In the genomic region with DNA sequence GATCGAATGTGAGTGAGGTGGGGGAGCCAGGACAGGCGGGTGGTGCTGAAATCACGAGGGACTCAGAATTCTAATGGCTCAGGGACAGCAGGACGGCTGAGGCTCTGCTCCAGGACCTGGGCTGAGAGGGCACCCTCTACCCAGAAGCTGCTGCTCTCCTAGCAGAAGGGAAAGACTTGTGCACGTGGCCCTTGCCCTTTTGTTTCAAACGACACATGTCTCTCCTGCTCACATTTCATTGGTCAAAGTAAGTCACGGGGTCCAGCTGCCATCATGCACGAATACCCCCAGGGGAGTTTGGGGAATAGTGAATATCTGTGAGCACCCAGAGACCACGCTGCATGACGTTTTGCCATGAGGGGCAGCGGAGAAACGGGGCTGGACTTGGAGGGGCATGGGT, we compare ENCODE assay signal across 20 cellular contexts.
"Had no signal": no experiment of that assay in that cellular context is flagged by ENCODE, and none has a peak within 500 bp of the region (broad histone marks: within the 10 kb centered on the region; RNA-seq: fewer than 3 reads in every experiment).

No MANE protein-coding gene starts in this region.

- H3K9ac ChIP-seq: parathyroid adenoma had no signal

- H2AFZ ChIP-seq: parathyroid adenoma had no signal

- H3K79me2 ChIP-seq: parathyroid adenoma had no signal

- H3K9me3 ChIP-seq: tibial artery had no signal

- H3K36me3 ChIP-seq: tibial artery had no signal

- FAIRE-seq: colon, urothelium cell line had no signal

- H3K4me1 ChIP-seq: parathyroid adenoma, tibial artery had no signal

- ATAC-seq: activated CD4-positive, CD25-positive, alpha-beta regulatory T cell treated with anti-CD3 and anti-CD28 coated beads, Interleukin-2, amount 50 U/mL, for 24 hours; activated naive CD8-positive, alpha-beta T cell treated with anti-CD3 and anti-CD28 coated beads, Interleukin-2, amount 50 U/mL, for 24 hours; left ventricle myocardium superior; sciatic nerve had no signal

- H3K27me3 ChIP-seq: dorsolateral prefrontal cortex had no signal

- DNase-seq: activated CD4-positive, alpha-beta T cell treated with anti-CD3 and anti-CD28 coated beads, Interleukin-2, amount 50 U/mL, for 1 hour; activated CD8-positive, alpha-beta memory T cell treated with anti-CD3 and anti-CD28 coated beads, Interleukin-2, amount 50 U/mL, for 48 hours; activated effector memory CD4-positive, alpha-beta T cell treated with Interleukin-2 at 50 U/mL for 16 hours; activated naive CD4-positive, alpha-beta T cell treated with anti-CD3 and anti-CD28 coated beads, Interleukin-2, amount 10 ng/mL, durations not matched to agents 7 days and 5 days; activated naive CD8-positive, alpha-beta T cell treated with anti-CD3 and anti-CD28 coated beads, Interleukin-2, amount 50 U/mL, for 24 hours; activated T-cell treated with anti-CD3 and anti-CD28 coated beads, Interleukin-2, amount 50 U/mL, for 48 hours; anterior cingulate cortex; caudate nucleus; dorsolateral prefrontal cortex; foreskin melanocyte; head of caudate nucleus; kidney glomerular epithelial cell; left ventricle myocardium superior; stimulated activated naive CD4-positive, alpha-beta T cell; tibial artery had no signal

- H3K27ac ChIP-seq: dorsolateral prefrontal cortex, parathyroid adenoma, tibial artery had no signal

- H3K4me3 ChIP-seq: dorsolateral prefrontal cortex, tibial artery had no signal
